Comparison of ENCODE assay signal across 8 cellular contexts in genomic region chr3:137105277-137105977, GRCh38.
DNase-seq lines count a peak whose midpoint lies in the region; ATAC-seq and TF ChIP-seq lines count a peak whose summit lies in the region.

No MANE protein-coding gene starts in this region.

- no peaks in the 10 kb centered on the region for H3K4me1 ChIP-seq in mucosa of descending colon (ENCODE audit: low read depth)

- H3K9me3 Mint-ChIP-seq in activated naive CD8-positive, alpha-beta T cell treated with anti-CD3 and anti-CD28 coated beads for 36 hours, result no peaks in the 10 kb centered on the region

- peak; percentile 79 for ATAC-seq in GM19395 (IDR thresholded peaks at IDR 0.05; ENCODE audit: unreplicated experiment)
- peak; percentile 34 for ATAC-seq in mucosa of descending colon
- ATAC-seq in HG02840 (IDR thresholded peaks at IDR 0.05; ENCODE audit: low FRiP score, unreplicated experiment), result no peak

- H3K36me3 Mint-ChIP-seq in activated naive CD8-positive, alpha-beta T cell treated with anti-CD3 and anti-CD28 coated beads for 36 hours, result no peaks in the 10 kb centered on the region

- DNase-seq in Caki2 (ENCODE audit: low read depth), result peak; percentile 49
- peak; percentile 34 for DNase-seq in NCI-H1092 (lab: John Stamatoyannopoulos, UW)
- peak; percentile 73 for DNase-seq in SIG-M5 treated with dmso at 0.1 percent for 504 hours (lab: John Stamatoyannopoulos, UW; ENCODE audit: unreplicated experiment)
- DNase-seq in epithelial cell of esophagus (ENCODE audit: low read depth), result peak; percentile 55
- peak in 1 of 3 donors; percentile 48 for DNase-seq in mucosa of descending colon
- DNase-seq in activated naive CD8-positive, alpha-beta T cell treated with anti-CD3 and anti-CD28 coated beads for 36 hours, result no peak

- in situ Hi-C loops in Caki2 (cut with HindIII; ENCODE audit: low pct_unique_long_range_greater_than_20kb, low sequenced_read_pairs), result no loop called here

- H3K4me3 Mint-ChIP-seq in activated naive CD8-positive, alpha-beta T cell treated with anti-CD3 and anti-CD28 coated beads for 36 hours, result no peak overlapping the region

- intact Hi-C loops in mucosa of descending colon (cut with DNase I, micrococcal nuclease), result loop anchor here (5.0 to 10.0 kb wide), 2 partner anchors 839 to 842 kb away; no protein-coding TSS in a partner anchor

- H3K4me3 ChIP-seq in epithelial cell of esophagus (ENCODE audit: low read length) (no peak overlapping the region), mucosa of descending colon (no peak overlapping the region)

- H3K4me1 Mint-ChIP-seq in activated naive CD8-positive, alpha-beta T cell treated with anti-CD3 and anti-CD28 coated beads for 36 hours, result no peaks in the 10 kb centered on the region

- H3K27ac Mint-ChIP-seq in activated naive CD8-positive, alpha-beta T cell treated with anti-CD3 and anti-CD28 coated beads for 36 hours, result no peak overlapping the region

- peaks cover 13% of the 10 kb centered on the region for H3K27me3 Mint-ChIP-seq in activated naive CD8-positive, alpha-beta T cell treated with anti-CD3 and anti-CD28 coated beads for 36 hours

- H3K36me3 ChIP-seq in mucosa of descending colon (ENCODE audit: low read depth), result no peaks in the 10 kb centered on the region

- no peaks in the 10 kb centered on the region for H3K9me3 ChIP-seq in mucosa of descending colon

- TF ChIP-seq CTCF in epithelial cell of esophagus (IDR thresholded peaks at IDR 0.05; ENCODE audit: insufficient read depth, low read depth, low read length, missing control alignments) (peak; percentile 57), mucosa of descending colon (IDR thresholded peaks at IDR 0.05) (peak; percentile 19)
